In genomic region chr17:81792675-81793615, GRCh38 we compare ENCODE assay signal across 2 cellular contexts.
TF ChIP-seq lines count a peak whose summit lies in the region.

No MANE protein-coding gene starts in this region.

TF ChIP-seq in HepG2, 621 proteins besides CTCF, POLR2A, EP300 and RAD21 (continues in another document):
- TF ChIP-seq ATM (IDR thresholded peaks at IDR 0.05; ENCODE audit: borderline replicate concordance) (peak; percentile 76; the same call in 1 of the 2 replicates), BATF2 (CRISPR knock-in tag; IDR thresholded peaks at IDR 0.05) (0 out of 2 replicates have a peak, but pooled peaks have one; percentile 14), RAD51 (IDR thresholded peaks at IDR 0.05; ENCODE audit: borderline replicate concordance) (0 out of 2 replicates have a peak, but pooled peaks have one; percentile 15), CREM (IDR thresholded peaks at IDR 0.05) (no peak), CREM (CRISPR knock-in tag; IDR thresholded peaks at IDR 0.05) (no peak), ZNF468 (CRISPR knock-in tag; IDR thresholded peaks at IDR 0.05) (peak; percentile 57; the same call in 1 of the 2 replicates), ZNF850 (CRISPR knock-in tag; conservative IDR thresholded peaks at IDR 0.05) (no peak), IKZF1 (IDR thresholded peaks at IDR 0.05) (0 out of 2 replicates have a peak, but pooled peaks have one; percentile 24), MIER2 (CRISPR knock-in tag; IDR thresholded peaks at IDR 0.05) (no peak), ATF1 (CRISPR knock-in tag; IDR thresholded peaks at IDR 0.05) (no peak), ZNF616 (CRISPR knock-in tag; IDR thresholded peaks at IDR 0.05; ENCODE audit: low read depth) (0 out of 2 replicates have a peak, but pooled peaks have one; percentile 27), SKIL (CRISPR knock-in tag; IDR thresholded peaks at IDR 0.05; ENCODE audit: borderline replicate concordance) (0 out of 2 replicates have a peak, but pooled peaks have one; percentile 27), JUNB (CRISPR knock-in tag; IDR thresholded peaks at IDR 0.05; ENCODE audit: borderline replicate concordance) (peak; percentile 48; the same call in 1 of the 2 replicates), ZNF609 (CRISPR knock-in tag; IDR thresholded peaks at IDR 0.05; ENCODE audit: borderline replicate concordance) (no peak), ZNF207 (IDR thresholded peaks at IDR 0.05; ENCODE audit: borderline replicate concordance) (peak; percentile 96; the same call in 1 of the 2 replicates), ZNF780A (CRISPR knock-in tag; IDR thresholded peaks at IDR 0.05) (0 out of 2 replicates have a peak, but pooled peaks have one; percentile 22), NBN (conservative IDR thresholded peaks at IDR 0.05) (peak; percentile 84; the same call in 1 of the 2 replicates), CREB1 (IDR thresholded peaks at IDR 0.05) (peak; percentile 32; the same call in 1 of the 2 replicates), CREB1 (CRISPR knock-in tag; IDR thresholded peaks at IDR 0.05) (no peak), FOXA1 (IDR thresholded peaks at IDR 0.05) (0 out of 2 replicates have a peak, but pooled peaks have one; percentile 3), FOXA1 (CRISPR knock-in tag; IDR thresholded peaks at IDR 0.05) (no peak), ZNF839 (CRISPR knock-in tag; IDR thresholded peaks at IDR 0.05; ENCODE audit: borderline replicate concordance) (peak; percentile 44; the same call in 1 of the 2 replicates), FOXP1 (IDR thresholded peaks at IDR 0.05) (0 out of 2 replicates have a peak, but pooled peaks have one; percentile 25), FOXP1 (CRISPR knock-in tag; IDR thresholded peaks at IDR 0.05) (no peak), HNRNPLL (IDR thresholded peaks at IDR 0.05; ENCODE audit: low read depth, low read length, poor library complexity, severe bottlenecking) (peak; percentile 9), TMF1 (CRISPR knock-in tag; IDR thresholded peaks at IDR 0.05; ENCODE audit: low read depth) (no peak), HNRNPL (IDR thresholded peaks at IDR 0.05; ENCODE audit: low read depth, low read length) (0 out of 2 replicates have a peak, but pooled peaks have one; percentile 16), CBX2 (IDR thresholded peaks at IDR 0.05; ENCODE audit: low read depth, low read length) (no peak), CBX2 (CRISPR knock-in tag; IDR thresholded peaks at IDR 0.05; ENCODE audit: low read depth) (0 out of 2 replicates have a peak, but pooled peaks have one; percentile 51), ZNF451 (CRISPR knock-in tag; IDR thresholded peaks at IDR 0.05) (no peak), SP4 (CRISPR knock-in tag; IDR thresholded peaks at IDR 0.05) (peak; percentile 44; the same call in 1 of the 2 replicates)

TF ChIP-seq in K562, 482 proteins besides CTCF, POLR2A, EP300 and RAD21 (continues in another document):
- TF ChIP-seq BRCA1 (IDR thresholded peaks at IDR 0.05) (no peak), BRCA1 (CRISPR knock-in tag; IDR thresholded peaks at IDR 0.05) (0 out of 2 replicates have a peak, but pooled peaks have one; percentile 74), SMARCA5 (IDR thresholded peaks at IDR 0.05) (peak; percentile 50; the same call in 1 of the 2 replicates), ZBTB34 (CRISPR knock-in tag; IDR thresholded peaks at IDR 0.05) (no peak), ELK3 (CRISPR knock-in tag; IDR thresholded peaks at IDR 0.05) (no peak), ZBTB49 (CRISPR knock-in tag; IDR thresholded peaks at IDR 0.05; ENCODE audit: borderline replicate concordance) (no peak), SRSF1 (IDR thresholded peaks at IDR 0.05; ENCODE audit: low read depth, low read length) (no peak), DACH1 (IDR thresholded peaks at IDR 0.05; ENCODE audit: partially characterized antibody) (no peak), ZC3H8 (IDR thresholded peaks at IDR 0.05) (peak; percentile 61; the same call in 1 of the 2 replicates), IRF1 (CRISPR knock-in tag; IDR thresholded peaks at IDR 0.05; ENCODE audit: borderline replicate concordance) (no peak), ADNP (tag; IDR thresholded peaks at IDR 0.05) (peak; percentile 57; the same call in 1 of the 2 replicates), DLX4 (CRISPR knock-in tag; IDR thresholded peaks at IDR 0.05) (no peak), HEY1 (CRISPR knock-in tag; IDR thresholded peaks at IDR 0.05; ENCODE audit: borderline replicate concordance) (no peak), PRPF4 (IDR thresholded peaks at IDR 0.05; ENCODE audit: insufficient read depth, low read depth, low read length, poor library complexity, severe bottlenecking) (no peak), ZBTB8A (IDR thresholded peaks at IDR 0.05; ENCODE audit: partially characterized antibody) (no peak), FOXK1 (CRISPR knock-in tag; IDR thresholded peaks at IDR 0.05; ENCODE audit: borderline replicate concordance) (no peak), HOMEZ (CRISPR knock-in tag; IDR thresholded peaks at IDR 0.05) (no peak), ZBTB9 (CRISPR knock-in tag; IDR thresholded peaks at IDR 0.05) (no peak), GTF2E2 (tag; IDR thresholded peaks at IDR 0.05) (no peak), BACH1 (tag; IDR thresholded peaks at IDR 0.05) (no peak), YY1 (IDR thresholded peaks at IDR 0.05; ENCODE audit: borderline replicate concordance in 1 of 3, control insufficient read depth in 1 of 3, extremely low read depth in 1 of 3, insufficient read depth in 3 of 3, insufficient read length in 1 of 3, insufficient replicate concordance in 2 of 3, low read depth in 1 of 3, low read length in 2 of 3) (no peak), ZNF408 (CRISPR knock-in tag; IDR thresholded peaks at IDR 0.05; ENCODE audit: low read depth) (no peak), MAFF (IDR thresholded peaks at IDR 0.05; ENCODE audit: low read length) (no peak), PRDM10 (IDR thresholded peaks at IDR 0.05; ENCODE audit: partially characterized antibody) (no peak), MXD1 (CRISPR knock-in tag; IDR thresholded peaks at IDR 0.05; ENCODE audit: borderline replicate concordance, poor library complexity, severe bottlenecking) (no peak), TAF9B (IDR thresholded peaks at IDR 0.05; ENCODE audit: partially characterized antibody) (no peak), POLR3G (IDR thresholded peaks at IDR 0.05; ENCODE audit: extremely low read depth, insufficient read length, insufficient replicate concordance) (no peak)
